ENCODE assay signal across 8 cellular contexts in genomic region chr15:67149068-67149841, GRCh38.
DNase-seq lines count a peak whose midpoint lies in the region; ATAC-seq and TF ChIP-seq lines count a peak whose summit lies in the region.

No MANE protein-coding gene starts in this region.

- peaks cover 17 to 40% of the 10 kb centered on the region in 2 donors for H3K4me1 ChIP-seq in adrenal gland (replicated peaks in 1 of 2)
- peaks cover 23 to 25% of the 10 kb centered on the region in 2 donors for H3K4me1 ChIP-seq in lung (ENCODE audit: control insufficient read depth in 2 of 2, insufficient read depth in 2 of 2, low read length in 2 of 2)

- H3K27ac Mint-ChIP-seq in activated naive CD4-positive, alpha-beta T cell treated with anti-CD3 and anti-CD28 coated beads, Interleukin-2, amount 50 U/mL, for 24 hours, result peak overlapping the region; percentile 71
- H3K27ac Mint-ChIP-seq in type B pancreatic cell, result peak overlapping the region; percentile 98

- H3K27ac ChIP-seq in adrenal gland (peak overlapping the region in 3 of 5 donors; percentile 72 to 85 (median 78)), lung (ENCODE audit: low read depth in 1 of 2, low read length in 1 of 2) (peak overlapping the region; percentile 42 to 79)

- no peaks in the 10 kb centered on the region for H3K9me3 ChIP-seq in adrenal gland (replicated peaks in 1 of 3)
- no peaks in the 10 kb centered on the region for H3K9me3 ChIP-seq in lung (ENCODE audit: control insufficient read depth in 2 of 2, insufficient read depth in 1 of 2, low read length in 1 of 2)

- H3K4me1 Mint-ChIP-seq in activated naive CD4-positive, alpha-beta T cell treated with anti-CD3 and anti-CD28 coated beads, Interleukin-2, amount 50 U/mL, for 24 hours, result peaks cover 82% of the 10 kb centered on the region
- peaks cover 72% of the 10 kb centered on the region for H3K4me1 Mint-ChIP-seq in type B pancreatic cell (ENCODE audit: unreplicated experiment)

- 89 to 98% (median 93%) methylated on average over 5 to 6 of the region's 6 CpGs for WGBS in adrenal gland, 4 donors
- 81 to 92% methylated on average over 6 of the region's 6 CpGs for WGBS in lung, 2 donors
- WGBS in lower leg skin, 2 donors, result 86 to 94% methylated on average over 5 to 6 of the region's 6 CpGs

- TF ChIP-seq CTCF in adrenal gland (IDR thresholded peaks at IDR 0.05), result no peak
- no peak for TF ChIP-seq CTCF in lung (IDR thresholded peaks at IDR 0.05; ENCODE audit: control extremely low read depth, extremely low read depth)
- no peak for TF ChIP-seq CTCF in type B pancreatic cell (conservative IDR thresholded peaks at IDR 0.05)
- no peak for TF ChIP-seq CTCF in lower leg skin (IDR thresholded peaks at IDR 0.05)

- ATAC-seq in lung (ENCODE audit: insufficient read depth, low FRiP score) (no peak), esophagus mucosa (no peak), HG02970 (IDR thresholded peaks at IDR 0.05; ENCODE audit: low FRiP score, unreplicated experiment) (no peak)

- H3K27me3 Mint-ChIP-seq in activated naive CD4-positive, alpha-beta T cell treated with anti-CD3 and anti-CD28 coated beads, Interleukin-2, amount 50 U/mL, for 24 hours, result no peaks in the 10 kb centered on the region
- H3K27me3 Mint-ChIP-seq in type B pancreatic cell, result no peaks in the 10 kb centered on the region

- no peak overlapping the region for H3K4me3 ChIP-seq in adrenal gland
- H3K4me3 ChIP-seq in lung, result no peak overlapping the region
- no peak overlapping the region for H3K4me3 ChIP-seq in lower leg skin (ENCODE audit: low read depth, poor library complexity, severe bottlenecking)

- H3K36me3 ChIP-seq in adrenal gland (replicated peaks in 1 of 2) (no peaks in the 10 kb centered on the region), lung (ENCODE audit: control insufficient read depth in 2 of 2, insufficient read depth in 2 of 2, low read length in 2 of 2) (no peaks in the 10 kb centered on the region)

- no peaks in the 10 kb centered on the region for H3K9me3 Mint-ChIP-seq in activated naive CD4-positive, alpha-beta T cell treated with anti-CD3 and anti-CD28 coated beads, Interleukin-2, amount 50 U/mL, for 24 hours
- H3K9me3 Mint-ChIP-seq in type B pancreatic cell, result no peaks in the 10 kb centered on the region

- no peak for DNase-seq in activated naive CD4-positive, alpha-beta T cell (lab: John Stamatoyannopoulos, UW)
- DNase-seq in adrenal gland (no peak), lung (ENCODE audit: low spot score) (no peak), type B pancreatic cell (ENCODE audit: extremely low spot score, unreplicated experiment) (no peak), lower leg skin (ENCODE audit: low spot score in 2 of 2) (no peak)

- H3K4me3 Mint-ChIP-seq in activated naive CD4-positive, alpha-beta T cell treated with anti-CD3 and anti-CD28 coated beads, Interleukin-2, amount 50 U/mL, for 24 hours, result no peak overlapping the region
- peak overlapping the region; percentile 68 for H3K4me3 Mint-ChIP-seq in type B pancreatic cell

- H3K27me3 ChIP-seq in adrenal gland (no peaks in the 10 kb centered on the region), lung (ENCODE audit: control insufficient read depth, insufficient read depth) (no peaks in the 10 kb centered on the region)

- TF ChIP-seq POLR2A in adrenal gland (IDR thresholded peaks at IDR 0.05) (no peak), lower leg skin (IDR thresholded peaks at IDR 0.05) (no peak)

- intact Hi-C loops in adrenal gland (cut with DNase I) (no loop called here), lower leg skin (cut with DNase I; ENCODE audit: low total_unique reads) (no loop called here)

- H3K36me3 Mint-ChIP-seq in activated naive CD4-positive, alpha-beta T cell treated with anti-CD3 and anti-CD28 coated beads, Interleukin-2, amount 50 U/mL, for 24 hours, result peaks cover 1% of the 10 kb centered on the region
- H3K36me3 Mint-ChIP-seq in type B pancreatic cell, result peaks cover 5% of the 10 kb centered on the region
